In genomic region chr2:22124003-22124402, GRCh38 we compare ENCODE assay signal across 20 cellular contexts.
DNase-seq lines count a peak whose midpoint lies in the region; ATAC-seq and TF ChIP-seq lines count a peak whose summit lies in the region.
"Had no signal": no experiment of that assay in that cellular context is flagged by ENCODE, and none has a peak within 500 bp of the region (broad histone marks: within the 10 kb centered on the region; RNA-seq: fewer than 3 reads in every experiment).

No MANE protein-coding gene starts in this region.

- no peaks in the 10 kb centered on the region for H3K27me3 ChIP-seq in Karpas-422 (ENCODE audit: low read length)
- H3K27me3 ChIP-seq in brain microvascular endothelial cell (replicated peaks): no peaks in the 10 kb centered on the region
- no peaks in the 10 kb centered on the region for H3K27me3 ChIP-seq in CD4-positive, alpha-beta T cell (ENCODE audit: control insufficient read depth, insufficient read depth, low read length)
- H3K27me3 ChIP-seq: esophagus muscularis mucosa, transverse colon had no signal

- H3K4me1 Mint-ChIP-seq in CD4-positive, alpha-beta T cell (ENCODE audit: low read depth): no peaks in the 10 kb centered on the region
- no peaks in the 10 kb centered on the region for H3K4me1 Mint-ChIP-seq in activated naive CD4-positive, alpha-beta T cell treated with anti-CD3 and anti-CD28 coated beads for 36 hours (ENCODE audit: low read depth)
- H3K4me1 Mint-ChIP-seq: stimulated activated memory B cell treated with anti-CD40 and anti-IgM and Interleukin-4, amounts not matched to agents 10 μg/mL and 1 μg/mL and 100 μg/mL, for 72 hours had no signal

- no peak for ATAC-seq in CD4-positive, alpha-beta T cell (ENCODE audit: poor library complexity)
- ATAC-seq in GM18858 (IDR thresholded peaks at IDR 0.05; ENCODE audit: unreplicated experiment): no peak
- ATAC-seq: A549; heart left ventricle; mucosa of descending colon; stimulated activated memory B cell treated with anti-CD40 and anti-IgM and Interleukin-4, amounts not matched to agents 10 μg/mL and 1 μg/mL and 100 μg/mL, for 72 hours had no signal

- H3K4me1 ChIP-seq in Karpas-422 (ENCODE audit: low read length): no peaks in the 10 kb centered on the region
- H3K4me1 ChIP-seq: A549, Caco-2, esophagus muscularis mucosa, heart left ventricle, transverse colon had no signal

- no peak overlapping the region for H3K27ac Mint-ChIP-seq in CD4-positive, alpha-beta T cell
- H3K27ac Mint-ChIP-seq in activated naive CD4-positive, alpha-beta T cell treated with anti-CD3 and anti-CD28 coated beads for 36 hours: no peak overlapping the region
- H3K27ac Mint-ChIP-seq: stimulated activated memory B cell treated with anti-CD40 and anti-IgM and Interleukin-4, amounts not matched to agents 10 μg/mL and 1 μg/mL and 100 μg/mL, for 72 hours had no signal

- CTCF ChIA-PET in CD4-positive, alpha-beta T cell (lab: Charles Lee): no interaction called here
- CTCF ChIA-PET in activated naive CD4-positive, alpha-beta T cell treated with anti-CD3 and anti-CD28 coated beads for 36 hours (lab: Charles Lee): no interaction called here

- POLR2A ChIA-PET in CD4-positive, alpha-beta T cell (lab: Charles Lee): no interaction called here

- H3K4me3 ChIP-seq in Karpas-422 (ENCODE audit: low read length) (no peak overlapping the region), brain microvascular endothelial cell (ENCODE audit: low read depth, low read length) (no peak overlapping the region)
- H3K4me3 ChIP-seq: A549, esophagus muscularis mucosa, heart left ventricle, mucosa of descending colon, transverse colon had no signal

- DNase-seq in DMS53 (lab: John Stamatoyannopoulos, UW) (peak; percentile 37), DMS53 treated with DMSO at 0.1 percent for 48 hours (lab: John Stamatoyannopoulos, UW; ENCODE audit: unreplicated experiment) (no peak), Karpas-422 (peak; percentile 53), brain microvascular endothelial cell (no peak), pons (ENCODE audit: low spot score) (peak; percentile 1)
- no peak for DNase-seq in CD4-positive, alpha-beta T cell
- DNase-seq in activated naive CD4-positive, alpha-beta T cell treated with anti-CD3 and anti-CD28 coated beads for 36 hours: no peak
- DNase-seq: activated CD4-positive, alpha-beta T cell treated with anti-CD3 and anti-CD28 coated beads for 4 hours; activated naive CD4-positive, alpha-beta T cell treated with anti-CD3 and anti-CD28 coated beads, Interleukin-2, amount 50 U/mL, for 16 hours; dermis blood vessel endothelial cell; heart left ventricle; kidney glomerular epithelial cell; mucosa of descending colon; NCI-H774; transverse colon had no signal

- no peaks in the 10 kb centered on the region for H3K36me3 Mint-ChIP-seq in CD4-positive, alpha-beta T cell (ENCODE audit: low read depth)
- no peaks in the 10 kb centered on the region for H3K36me3 Mint-ChIP-seq in activated naive CD4-positive, alpha-beta T cell treated with anti-CD3 and anti-CD28 coated beads for 36 hours (ENCODE audit: low read depth)
- H3K36me3 Mint-ChIP-seq: stimulated activated memory B cell treated with anti-CD40 and anti-IgM and Interleukin-4, amounts not matched to agents 10 μg/mL and 1 μg/mL and 100 μg/mL, for 72 hours had no signal

- no peaks in the 10 kb centered on the region for H3K27me3 Mint-ChIP-seq in CD4-positive, alpha-beta T cell
- no peaks in the 10 kb centered on the region for H3K27me3 Mint-ChIP-seq in activated naive CD4-positive, alpha-beta T cell treated with anti-CD3 and anti-CD28 coated beads for 36 hours (ENCODE audit: low read depth)
- H3K27me3 Mint-ChIP-seq: stimulated activated memory B cell treated with anti-CD40 and anti-IgM and Interleukin-4, amounts not matched to agents 10 μg/mL and 1 μg/mL and 100 μg/mL, for 72 hours had no signal

- no peaks in the 10 kb centered on the region for H3K9me3 ChIP-seq in Karpas-422 (ENCODE audit: low read length)
- H3K9me3 ChIP-seq in CD4-positive, alpha-beta T cell (ENCODE audit: control insufficient read depth, low read length): no peaks in the 10 kb centered on the region
- H3K9me3 ChIP-seq: Caco-2, esophagus muscularis mucosa, mucosa of descending colon, transverse colon had no signal

- peak; percentile 21 for TF ChIP-seq CTCF in brain microvascular endothelial cell (IDR thresholded peaks at IDR 0.05; ENCODE audit: low read depth, low read length, missing control alignments)
- no peak for TF ChIP-seq CTCF in CD4-positive, alpha-beta T cell (IDR thresholded peaks at IDR 0.05)

- in situ Hi-C loops in brain microvascular endothelial cell (cut with HindIII; ENCODE audit: low pct_ligation_motif_present, low sequenced_read_pairs): no loop called here

- H4K20me1 ChIP-seq in Karpas-422 (ENCODE audit: insufficient read depth, low read depth, low read length): no peaks in the 10 kb centered on the region

- intact Hi-C loops in CD4-positive, alpha-beta T cell (cut with DNase I, micrococcal nuclease): no loop called here
- intact Hi-C loops in activated naive CD4-positive, alpha-beta T cell treated with anti-CD3 and anti-CD28 coated beads for 36 hours (cut with micrococcal nuclease): no loop called here

- no peak overlapping the region for H2AFZ ChIP-seq in Karpas-422 (ENCODE audit: low read length)

- no peaks in the 10 kb centered on the region for H3K79me2 ChIP-seq in Karpas-422 (ENCODE audit: low read length)

- no peaks in the 10 kb centered on the region for H3K9me2 ChIP-seq in Karpas-422 (replicated peaks; ENCODE audit: insufficient read depth, low read length)

- H3K36me3 ChIP-seq in Karpas-422 (ENCODE audit: insufficient read depth, low read length) (no peaks in the 10 kb centered on the region), brain microvascular endothelial cell (replicated peaks) (no peaks in the 10 kb centered on the region)
- H3K36me3 ChIP-seq: esophagus muscularis mucosa, heart left ventricle, transverse colon had no signal

- peaks cover 14% of the 10 kb centered on the region for H3K9me3 Mint-ChIP-seq in CD4-positive, alpha-beta T cell
- peaks cover 9% of the 10 kb centered on the region for H3K9me3 Mint-ChIP-seq in activated naive CD4-positive, alpha-beta T cell treated with anti-CD3 and anti-CD28 coated beads for 36 hours
- H3K9me3 Mint-ChIP-seq: stimulated activated memory B cell treated with anti-CD40 and anti-IgM and Interleukin-4, amounts not matched to agents 10 μg/mL and 1 μg/mL and 100 μg/mL, for 72 hours had no signal

- no peak overlapping the region for H3K27ac ChIP-seq in Karpas-422 (ENCODE audit: low read length)
- no peak overlapping the region for H3K27ac ChIP-seq in brain microvascular endothelial cell
- H3K27ac ChIP-seq in CD4-positive, alpha-beta T cell (ENCODE audit: low read depth, low read length): no peak overlapping the region
- H3K27ac ChIP-seq: A549, esophagus muscularis mucosa, heart left ventricle, transverse colon had no signal

- H3K4me2 ChIP-seq in Karpas-422 (ENCODE audit: low read depth, low read length, poor library complexity, severe bottlenecking): no peak overlapping the region
- H3K4me2 ChIP-seq: A549 had no signal

- no peak overlapping the region for H3K9ac ChIP-seq in Karpas-422 (ENCODE audit: low read length)

- no peak overlapping the region for H3K4me3 Mint-ChIP-seq in CD4-positive, alpha-beta T cell
- no peak overlapping the region for H3K4me3 Mint-ChIP-seq in activated naive CD4-positive, alpha-beta T cell treated with anti-CD3 and anti-CD28 coated beads for 36 hours
- H3K4me3 Mint-ChIP-seq: stimulated activated memory B cell treated with anti-CD40 and anti-IgM and Interleukin-4, amounts not matched to agents 10 μg/mL and 1 μg/mL and 100 μg/mL, for 72 hours had no signal

Comparison
In these comparisons a context has a peak if more than half of its experiments do, and no peak if none do; other contexts are left out.
1. DNase-seq: peak in DMS53 (single experiment), Karpas-422 (single experiment) and pons (single experiment); none in DMS53 treated with DMSO at 0.1 percent for 48 hours (single experiment), brain microvascular endothelial cell (single experiment), CD4-positive, alpha-beta T cell (0 of 10) and activated naive CD4-positive, alpha-beta T cell treated with anti-CD3 and anti-CD28 coated beads for 36 hours (single experiment).